ENCODE assay signal across 8 cellular contexts in genomic region chr17:17749921-17750320, GRCh38.
A peak's percentile ranks its signal among the peaks of the same experiment; 100 is the strongest.
DNase-seq lines count a peak whose midpoint lies in the region; ATAC-seq, FAIRE-seq and TF ChIP-seq lines count a peak whose summit lies in the region.

No MANE protein-coding gene starts in this region.

- H3K27me3 ChIP-seq in Caco-2 (replicated peaks; ENCODE audit: control insufficient read depth, insufficient read depth, low read length) (no peaks in the 10 kb centered on the region), brain microvascular endothelial cell (replicated peaks) (no peaks in the 10 kb centered on the region), mesendoderm (ENCODE audit: insufficient read depth, low read length, poor library complexity) (no peaks in the 10 kb centered on the region), MM.1S (replicated peaks; ENCODE audit: insufficient read depth, low read length) (no peaks in the 10 kb centered on the region)

- H3K9ac ChIP-seq in mesendoderm (ENCODE audit: low read length) (peak overlapping the region; percentile 32), MM.1S (ENCODE audit: low read length) (no peak overlapping the region)

- H3K79me2 ChIP-seq in mesendoderm (ENCODE audit: control insufficient read depth, insufficient read depth, low read length) (no peaks in the 10 kb centered on the region), MM.1S (ENCODE audit: low read length) (peaks cover 32% of the 10 kb centered on the region)

- no peaks in the 10 kb centered on the region for H4K20me1 ChIP-seq in MM.1S (ENCODE audit: insufficient read depth, low read length)

- H3K4me1 ChIP-seq in Caco-2 (peaks cover 9% of the 10 kb centered on the region; the same call in 1 of the 2 replicates), mesendoderm (ENCODE audit: control insufficient read depth, low read depth, low read length) (peaks cover 14% of the 10 kb centered on the region), MM.1S (ENCODE audit: low read length) (peaks cover 19% of the 10 kb centered on the region)

- H3K79me1 ChIP-seq in mesendoderm (ENCODE audit: low read length), result no peaks in the 10 kb centered on the region

- no peak overlapping the region for H4K8ac ChIP-seq in mesendoderm (ENCODE audit: low read depth, low read length)

- no peaks in the 10 kb centered on the region for H3K9me3 ChIP-seq in Caco-2
- H3K9me3 ChIP-seq in T-helper 17 cell (ENCODE audit: control insufficient read depth, low read length, poor library complexity, severe bottlenecking), result no peaks in the 10 kb centered on the region
- H3K9me3 ChIP-seq in MM.1S (replicated peaks; ENCODE audit: insufficient read depth, low read length), result no peaks in the 10 kb centered on the region

- H3K9me2 ChIP-seq in MM.1S (replicated peaks; ENCODE audit: insufficient read depth, low read length), result no peaks in the 10 kb centered on the region

- no CpG with 5 or more reads among the region's 6 CpGs for WGBS in mesendoderm (ENCODE audit: extremely low coverage, insufficient coverage, low lambda C conversion rate)

- H3K36me3 ChIP-seq in Caco-2 (ENCODE audit: control insufficient read depth, insufficient read depth, low read length), result no peaks in the 10 kb centered on the region
- no peaks in the 10 kb centered on the region for H3K36me3 ChIP-seq in brain microvascular endothelial cell (replicated peaks)
- no peaks in the 10 kb centered on the region for H3K36me3 ChIP-seq in mesendoderm (ENCODE audit: control insufficient read depth, insufficient read depth, low read length)
- H3K36me3 ChIP-seq in MM.1S (replicated peaks; ENCODE audit: insufficient read depth, low read length), result no peaks in the 10 kb centered on the region

- no peak overlapping the region for H2BK120ac ChIP-seq in mesendoderm (ENCODE audit: low read depth, low read length)

- TF ChIP-seq CTCF in Caco-2 (IDR thresholded peaks at IDR 0.05; ENCODE audit: insufficient read depth in 1 of 2, low read depth in 1 of 2, low read length in 1 of 2, severe bottlenecking in 1 of 2, unreplicated experiment in 1 of 2), result no peak
- TF ChIP-seq CTCF in brain microvascular endothelial cell (IDR thresholded peaks at IDR 0.05; ENCODE audit: low read depth, low read length, missing control alignments), result no peak
- no peak for TF ChIP-seq CTCF in MM.1S (IDR thresholded peaks at IDR 0.05; ENCODE audit: low read length)

- CTCF ChIA-PET in Caco-2 (lab: Charles Lee), result interaction anchor here (1.0 kb wide), 1 partner anchor 10 kb away, joined by 3 read pairs; no protein-coding TSS in a partner anchor

- H3K27me3 Mint-ChIP-seq in Caco-2 (ENCODE audit: insufficient read depth, unreplicated experiment), result no peaks in the 10 kb centered on the region
- no peaks in the 10 kb centered on the region for H3K27me3 Mint-ChIP-seq in T-helper 17 cell

- no peaks in the 10 kb centered on the region; the same call in 1 of the 2 replicates for H3F3A ChIP-seq in MM.1S (ENCODE audit: insufficient read depth, low read length)

- H3K4me2 ChIP-seq in mesendoderm (ENCODE audit: low read length) (no peak overlapping the region), MM.1S (ENCODE audit: low read depth, low read length) (no peak overlapping the region)

- H3K4me3 Mint-ChIP-seq in Caco-2 (ENCODE audit: unreplicated experiment), result no peak overlapping the region
- H3K4me3 Mint-ChIP-seq in T-helper 17 cell, result peak overlapping the region; percentile 61

- no peak overlapping the region for H2AFZ ChIP-seq in MM.1S (ENCODE audit: low read length)

- H3K27ac ChIP-seq in brain microvascular endothelial cell (no peak overlapping the region), mesendoderm (ENCODE audit: low read depth, low read length) (no peak overlapping the region), MM.1S (ENCODE audit: low read length) (no peak overlapping the region)

- no peaks in the 10 kb centered on the region for H3K9me3 Mint-ChIP-seq in Caco-2 (ENCODE audit: unreplicated experiment)

- H3K56ac ChIP-seq in mesendoderm (ENCODE audit: low read length), result peak overlapping the region; percentile 18

- H3K4me1 Mint-ChIP-seq in Caco-2 (ENCODE audit: low read depth, unreplicated experiment) (no peaks in the 10 kb centered on the region), T-helper 17 cell (peaks cover 32% of the 10 kb centered on the region)

- no peak overlapping the region for H3K18ac ChIP-seq in mesendoderm (ENCODE audit: low read length)

- peak; percentile 62 to 66 for DNase-seq in Caco-2
- peak; percentile 53 for DNase-seq in HTR-8/SVneo (ENCODE audit: insufficient read length, low spot score)
- peak in 2 of 3 donors; percentile 24 to 33 for DNase-seq in T-helper 17 cell
- DNase-seq in brain microvascular endothelial cell, result peak; percentile 43
- DNase-seq in mesendoderm, result peak; percentile 95
- DNase-seq in urothelium cell line (ENCODE audit: low spot score), result peak; percentile 46
- no peak for DNase-seq in MM.1S

- H3K4ac ChIP-seq in mesendoderm (ENCODE audit: low read depth, low read length), result no peak overlapping the region

- H3K36me3 Mint-ChIP-seq in Caco-2 (ENCODE audit: insufficient read depth, unreplicated experiment) (peaks cover 16% of the 10 kb centered on the region), T-helper 17 cell (ENCODE audit: low read depth) (no peaks in the 10 kb centered on the region)

- peak; percentile 71 for FAIRE-seq in HTR-8/SVneo (lab: Jason Lieb, UNC)
- no peak for FAIRE-seq in urothelium cell line (lab: Jason Lieb, UNC)

- peak overlapping the region; percentile 64 for H4K5ac ChIP-seq in mesendoderm (ENCODE audit: low read length)

- intact Hi-C loops in Caco-2 (cut with micrococcal nuclease; ENCODE audit: unreplicated experiment), result no loop called here

- in situ Hi-C loops in brain microvascular endothelial cell (cut with HindIII; ENCODE audit: low pct_ligation_motif_present, low sequenced_read_pairs), result no loop called here

- ATAC-seq in T-helper 17 cell, result no peak
- no peak for ATAC-seq in HG03442 (IDR thresholded peaks at IDR 0.05; ENCODE audit: unreplicated experiment)

- no peak overlapping the region for H2BK15ac ChIP-seq in mesendoderm (replicated peaks; ENCODE audit: low read depth)

- H2AK5ac ChIP-seq in mesendoderm (ENCODE audit: low read length), result no peak overlapping the region

- H3K27ac Mint-ChIP-seq in Caco-2 (ENCODE audit: unreplicated experiment) (no peak overlapping the region), T-helper 17 cell (peak overlapping the region; percentile 96)

- no TSS peak for BruUV-seq in Caco-2 (replicated peaks; lab: Mats Ljungman, UMichigan)

- H3K4me3 ChIP-seq in Caco-2 (ENCODE audit: low read depth, low read length), result no peak overlapping the region
- no peak overlapping the region for H3K4me3 ChIP-seq in brain microvascular endothelial cell (ENCODE audit: low read depth, low read length)
- H3K4me3 ChIP-seq in mesendoderm (ENCODE audit: low read length), result no peak overlapping the region
- H3K4me3 ChIP-seq in MM.1S (ENCODE audit: low read length), result no peak overlapping the region

- POLR2A ChIA-PET in Caco-2 (lab: Charles Lee), result no interaction called here

- no peak overlapping the region for H3K23ac ChIP-seq in mesendoderm (ENCODE audit: low read length)

- no peak overlapping the region for H2BK5ac ChIP-seq in mesendoderm (ENCODE audit: low read length)
